In the genomic region with DNA sequence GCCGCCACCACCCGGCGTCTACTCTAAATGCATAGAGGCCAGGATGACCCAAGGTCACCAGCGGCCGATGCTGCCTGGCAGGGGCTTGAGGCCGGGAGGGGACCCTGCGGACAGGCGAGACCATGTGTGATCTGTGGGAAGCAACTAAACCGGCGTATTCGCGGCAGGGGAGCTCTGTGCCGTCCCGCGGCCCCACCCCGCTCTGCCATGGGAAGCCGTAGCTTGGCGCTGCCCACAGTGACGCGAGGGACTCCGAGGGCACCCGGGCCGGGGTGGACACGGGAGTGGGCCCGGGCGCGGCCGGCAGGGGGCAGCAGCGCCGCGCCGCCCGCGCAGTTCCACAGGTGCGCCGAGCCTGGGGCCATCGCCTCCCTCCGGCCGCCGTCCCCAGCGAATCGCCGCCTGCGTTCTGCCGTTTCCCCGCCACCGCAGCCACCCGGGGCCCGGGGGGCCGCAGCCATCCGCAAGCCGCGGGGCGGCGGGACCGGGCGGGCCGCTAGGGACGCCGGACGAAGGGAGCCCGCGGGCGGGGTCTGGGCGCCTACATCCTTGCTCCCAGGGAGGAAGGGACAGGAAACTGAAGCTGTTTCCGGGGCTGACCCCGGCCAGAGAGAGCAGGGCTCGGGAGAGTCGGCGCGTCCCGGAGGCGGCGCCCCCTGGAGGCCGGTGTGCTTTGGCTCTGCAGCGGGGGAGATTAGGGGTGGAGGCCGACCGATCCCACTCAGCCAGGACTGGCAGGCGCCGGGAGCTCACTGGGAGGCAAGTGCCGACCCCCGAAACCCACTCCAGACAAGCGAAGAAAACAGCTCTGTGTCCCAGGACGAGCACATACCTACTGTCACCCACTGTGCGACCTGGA, we compare ENCODE assay signal across 8 cellular contexts. TPM values are rescaled to one million over a fixed set of nuclear protein-coding genes. Genes with fewer than 3 reads are reported as not detected.
DNase-seq lines count a peak whose midpoint lies in the region; ATAC-seq, FAIRE-seq and TF ChIP-seq lines count a peak whose summit lies in the region.

No MANE protein-coding gene starts in this region.

- H3K4me1 ChIP-seq in SJCRH30 (no peaks in the 10 kb centered on the region), pancreas (peaks cover 0 to 12% (median 0%) of the 10 kb centered on the region in 3 donors), thyroid gland (peaks cover 0 to 15% of the 10 kb centered on the region in 2 donors)

- peak in 1 of 2 donors; percentile 63 for TF ChIP-seq POLR2A in thyroid gland (IDR thresholded peaks at IDR 0.05)

- FAIRE-seq in pancreas (lab: Jason Lieb, UNC) = no peak

- H3K9me3 ChIP-seq in SJCRH30 (replicated peaks) = no peaks in the 10 kb centered on the region
- H3K9me3 ChIP-seq in pancreas = no peaks in the 10 kb centered on the region
- no peaks in the 10 kb centered on the region for H3K9me3 ChIP-seq in thyroid gland

- 1% methylated on average over 57 to 85 of the region's 85 CpGs for WGBS in pancreas, 2 donors
- WGBS in thyroid gland, 2 donors = 2 to 3% methylated on average over 22 to 47 of the region's 85 CpGs

- H3K27me3 ChIP-seq in SJCRH30 (no peaks in the 10 kb centered on the region), pancreas (no peaks in the 10 kb centered on the region), thyroid gland (no peaks in the 10 kb centered on the region)

- peak; percentile 83 to 88 (median 84) for TF ChIP-seq CTCF in pancreas (IDR thresholded peaks at IDR 0.05)
- peak; percentile 60 to 91 (median 82) for TF ChIP-seq CTCF in thyroid gland (IDR thresholded peaks at IDR 0.05)

- DNase-seq in HCEC 1CT (peak; percentile 86), M059J (ENCODE audit: low read depth) (peak; percentile 80), SJCRH30 (peak; percentile 93 to 94), Right ventricle myocardium inferior (ENCODE audit: missing footprints) (peak; percentile 96), pancreas (peak; percentile 88 to 97 (median 94)), thyroid gland (peak; percentile 87 to 90)
- DNase-seq in activated naive CD4-positive, alpha-beta T cell treated with anti-CD3 and anti-CD28 coated beads, Interleukin-2, amount 50 U/mL, for 72 hours (ENCODE audit: low spot score in 2 of 2) = peak; percentile 89 to 90

- peak; percentile 95 to 96 for ATAC-seq in activated naive CD4-positive, alpha-beta T cell treated with anti-CD3 and anti-CD28 coated beads, Interleukin-2, amount 50 U/mL, for 72 hours
- ATAC-seq in Right ventricle myocardium inferior (peak; percentile 94), pancreas (peak; percentile 93 to 97 (median 95))

- H3K4me3 ChIP-seq in GM08714 (ENCODE audit: low read length) (peak overlapping the region; percentile 62; the same call in 1 of the 2 replicates), SJCRH30 (peak overlapping the region; percentile 70), pancreas (peak overlapping the region; percentile 50 to 77 (median 63)), thyroid gland (replicated peaks in 1 of 3) (peak overlapping the region; percentile 46 to 61 (median 59))

- no peaks in the 10 kb centered on the region for H3K36me3 Mint-ChIP-seq in activated naive CD4-positive, alpha-beta T cell treated with anti-CD3 and anti-CD28 coated beads, Interleukin-2, amount 50 U/mL, for 72 hours

- H3K9me3 Mint-ChIP-seq in activated naive CD4-positive, alpha-beta T cell treated with anti-CD3 and anti-CD28 coated beads, Interleukin-2, amount 50 U/mL, for 72 hours = no peaks in the 10 kb centered on the region

- H3K36me3 ChIP-seq in SJCRH30 (no peaks in the 10 kb centered on the region), pancreas (no peaks in the 10 kb centered on the region), thyroid gland (no peaks in the 10 kb centered on the region)

- peak overlapping the region; percentile 3 to 77 for H3K27ac Mint-ChIP-seq in activated naive CD4-positive, alpha-beta T cell treated with anti-CD3 and anti-CD28 coated beads, Interleukin-2, amount 50 U/mL, for 72 hours

- intact Hi-C loops in Right ventricle myocardium inferior (cut with DNase I) = loop anchor here (1.0 to 10.0 kb wide), 4 partner anchors 50 to 463 kb away; a partner anchor contains a TSS
- intact Hi-C loops in pancreas (cut with DNase I) = no loop called here
- intact Hi-C loops in thyroid gland (cut with DNase I) = loop anchor here (5.0 kb wide), 1 partner anchor 331 kb away; no protein-coding TSS in a partner anchor

- H3K27ac ChIP-seq in SJCRH30 (peak overlapping the region; percentile 29; the same call in 1 of the 2 replicates), pancreas (peak overlapping the region; percentile 87 to 96 (median 92)), thyroid gland (peak overlapping the region; percentile 84 to 98 (median 95))

RNA-seq across cellular contexts. Expression of a gene that starts 12.5 kb away (rescaled TPM):
- 30.8 and 32.1 TPM in 2 replicates for total RNA-seq in M059J (2014; rRNA removed; shearing (Covaris generic))
- total RNA-seq in SJCRH30 (2014; rRNA removed; shearing (Covaris generic)) = 48.3 and 48.7 TPM in 2 replicates
- total RNA-seq in activated naive CD4-positive, alpha-beta T cell treated with anti-CD3 and anti-CD28 coated beads, Interleukin-2, amount 50 U/mL, for 72 hours = 10 to 100 TPM; 22.0 to 71.3 TPM
- 58.9 TPM for total RNA-seq in Right ventricle myocardium inferior
- 10 to 100 TPM; 10.5 to 17.1 (median 16.8) TPM for total RNA-seq in pancreas
- 10 to 100 TPM; 22.4 to 43.6 TPM for polyA plus RNA-seq in pancreas
- total RNA-seq in thyroid gland = 10 to 100 TPM; 21.6 to 37.8 (median 25.8) TPM

RNA-seq across cellular contexts. Expression of a gene that starts 47.7 kb away (rescaled TPM):
- 9.6 and 15.4 TPM in 2 replicates for total RNA-seq in M059J (2014; rRNA removed; shearing (Covaris generic))
- 0.10 and 0.28 TPM in 2 replicates for total RNA-seq in SJCRH30 (2014; rRNA removed; shearing (Covaris generic))
- 1 to 10 TPM; 2.4 to 5.6 TPM for total RNA-seq in activated naive CD4-positive, alpha-beta T cell treated with anti-CD3 and anti-CD28 coated beads, Interleukin-2, amount 50 U/mL, for 72 hours
- total RNA-seq in Right ventricle myocardium inferior = 39.6 TPM
- total RNA-seq in pancreas = 10 to 100 TPM in 2 of 6 donors, 1 to 10 TPM in 4; 1.5 to 23.8 (median 7.4) TPM
- polyA plus RNA-seq in pancreas = 10 to 100 TPM in 1 of 2 donors, 1 to 10 TPM in 1; 6.9 to 28.1 TPM
- 10 to 100 TPM in 2 of 4 donors, 1 to 10 TPM in 2; 5.2 to 19.8 (median 12.6) TPM for total RNA-seq in thyroid gland

RNA-seq across cellular contexts. Expression of a gene that starts 50.4 kb away (rescaled TPM):
- total RNA-seq in M059J (2014; rRNA removed; shearing (Covaris generic)) = 0.07 TPM in 1 of 2 replicates, not detected in the other
- total RNA-seq in SJCRH30 (2014; rRNA removed; shearing (Covaris generic)) = 1.8 and 1.9 TPM in 2 replicates
- total RNA-seq in activated naive CD4-positive, alpha-beta T cell treated with anti-CD3 and anti-CD28 coated beads, Interleukin-2, amount 50 U/mL, for 72 hours = under 1 TPM; 0.05 to 0.10 TPM
- 2.2 TPM for total RNA-seq in Right ventricle myocardium inferior
- total RNA-seq in pancreas = under 1 TPM; 0.43 to 1.00 (median 0.60) TPM
- under 1 TPM; 0.23 to 0.73 TPM for polyA plus RNA-seq in pancreas
- under 1 TPM in 2 of 4 donors, not detected in 2; 0.10 to 0.17 TPM for total RNA-seq in thyroid gland

Comparison
In these comparisons a context has a peak if more than half of its experiments do, and no peak if none do; other contexts are left out.
1. Peak in every context shown above with its lines: DNase-seq, ATAC-seq, H3K4me3 ChIP-seq and H3K27ac ChIP-seq.
2. H3K27ac ChIP-seq: peak in every context shown above with its lines; median percentile 95 in thyroid gland; 92 in pancreas; 29 in SJCRH30.
3. intact Hi-C loops: an anchor here in Right ventricle myocardium inferior (1.0 to 10.0 kb wide) and thyroid gland (5.0 kb wide); none called in pancreas.